In the genomic region with DNA sequence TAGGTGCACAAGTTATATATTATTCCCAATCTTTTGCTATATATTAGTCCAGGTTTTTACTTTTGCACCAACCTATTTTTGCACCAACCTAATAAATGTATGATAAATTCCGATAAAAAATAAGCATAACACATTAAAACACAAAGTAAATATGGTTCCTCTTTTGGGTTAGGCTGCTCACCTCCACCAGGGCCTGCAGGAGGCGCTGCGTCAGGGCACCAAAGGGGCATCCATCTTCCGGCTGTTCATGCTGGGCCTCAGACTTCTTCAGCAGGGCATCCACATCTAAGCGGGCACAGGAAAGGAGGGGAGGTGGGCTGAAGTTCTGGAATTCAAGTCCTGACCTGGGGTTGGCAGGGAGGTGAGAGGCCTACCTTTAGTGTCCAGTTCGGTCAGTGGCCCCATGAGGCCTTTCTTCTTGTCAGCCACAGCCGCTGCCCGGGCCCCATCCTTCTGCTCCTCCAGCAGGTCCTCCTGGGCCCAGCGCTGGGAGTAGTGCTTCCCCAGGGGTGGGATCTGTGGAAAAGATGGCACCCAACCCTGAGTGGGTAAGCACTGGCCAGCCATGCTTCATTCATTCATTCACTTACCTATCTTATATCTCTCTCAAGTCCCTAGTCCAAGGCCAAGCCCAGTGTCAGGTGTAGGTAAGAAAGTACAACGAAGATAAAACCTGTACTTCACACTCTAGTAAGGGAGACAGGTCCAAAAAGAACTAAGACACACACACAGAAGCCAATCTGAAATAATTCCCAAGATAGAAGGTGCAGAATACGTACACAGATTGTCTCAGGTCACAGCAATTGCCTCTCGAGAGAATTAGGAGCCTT, we compare ENCODE assay signal across 11 cellular contexts. TPM values are rescaled to one million over a fixed set of nuclear protein-coding genes. Genes with fewer than 3 reads are reported as not detected.
DNase-seq lines count a peak whose midpoint lies in the region; TF ChIP-seq lines count a peak whose summit lies in the region.
"Had no signal": no experiment of that assay in that cellular context is flagged by ENCODE, and none has a peak within 500 bp of the region (broad histone marks: within the 10 kb centered on the region; RNA-seq: fewer than 3 reads in every experiment).

No MANE protein-coding gene starts in this region.

- no peaks in the 10 kb centered on the region for H3K36me3 ChIP-seq in KMS-11 (ENCODE audit: insufficient read depth)

- H3K4me1 Mint-ChIP-seq in nephron progenitor cell: peaks cover 10% of the 10 kb centered on the region

- H3K27ac Mint-ChIP-seq in nephron progenitor cell: no peak overlapping the region

- H3K9ac ChIP-seq in KMS-11: no peak overlapping the region

- no peak overlapping the region for H3K27ac ChIP-seq in KMS-11

- H4K20me1 ChIP-seq in KMS-11 (ENCODE audit: insufficient read depth): no peaks in the 10 kb centered on the region

- peaks cover 4% of the 10 kb centered on the region for H3K4me1 ChIP-seq in KMS-11 (ENCODE audit: low read depth, poor library complexity, severe bottlenecking)

- no peaks in the 10 kb centered on the region for H3K27me3 ChIP-seq in KMS-11 (ENCODE audit: insufficient read depth, low read depth)

- H2AFZ ChIP-seq in KMS-11 (ENCODE audit: low read depth): no peak overlapping the region

- TF ChIP-seq CTCF in KMS-11 (conservative IDR thresholded peaks at IDR 0.05; ENCODE audit: low read depth, low read length): peak; percentile 53
- peak; percentile 50 for TF ChIP-seq CTCF in astrocyte of the cerebellum (IDR thresholded peaks at IDR 0.05; ENCODE audit: low read depth, low read length, missing control alignments)
- TF ChIP-seq CTCF in nephron progenitor cell (IDR thresholded peaks at IDR 0.05): peak; percentile 27

- H3K27me3 Mint-ChIP-seq in nephron progenitor cell (ENCODE audit: low read depth, poor library complexity): no peaks in the 10 kb centered on the region

- H3K36me3 Mint-ChIP-seq in nephron progenitor cell (ENCODE audit: low read depth): peaks cover 73% of the 10 kb centered on the region

- in situ Hi-C loops in astrocyte of the cerebellum (cut with HindIII; ENCODE audit: low sequenced_read_pairs): no loop called here

- H3K4me2 ChIP-seq in KMS-11: no peak overlapping the region

- DNase-seq in NOMO-1 treated with DMSO at 0.1 percent for 48 hours (lab: John Stamatoyannopoulos, UW; ENCODE audit: unreplicated experiment): peak; percentile 18
- DNase-seq in NOMO-1 (lab: John Stamatoyannopoulos, UW; ENCODE audit: unreplicated experiment in 2 of 2): no peak
- no peak for DNase-seq in astrocyte of the cerebellum (ENCODE audit: low read depth)
- no peak for DNase-seq in nephron progenitor cell
- DNase-seq in HPDE6-E6E7 (ENCODE audit: extremely low spot score): no peak
- DNase-seq in H4 (ENCODE audit: low spot score): no peak
- no peak for DNase-seq in NCI-H128 (lab: John Stamatoyannopoulos, UW; ENCODE audit: unreplicated experiment)
- DNase-seq: ACHN; NCI-H524; stimulated activated naive CD4-positive, alpha-beta T cell treated with Interleukin-2 at 50 U/mL for 16 hours had no signal

- H3K9me3 Mint-ChIP-seq in nephron progenitor cell: no peaks in the 10 kb centered on the region

- H3K79me2 ChIP-seq in KMS-11 (ENCODE audit: insufficient read depth, low read depth): no peaks in the 10 kb centered on the region

- H3K4me3 Mint-ChIP-seq in nephron progenitor cell: no peak overlapping the region

- H3K4me3 ChIP-seq in KMS-11 (IDR thresholded peaks at IDR 0.05; ENCODE audit: insufficient read depth, low read depth, low read length) (no peak overlapping the region), astrocyte of the cerebellum (ENCODE audit: low read depth, low read length) (no peak overlapping the region)

RNA-seq across cellular contexts. Expression of gene TADA3, which starts 5.2 kb away (rescaled TPM):
- 81.5 and 95.9 TPM in 2 replicates for total RNA-seq in H4 (2014; rRNA removed; shearing (Covaris generic))

RNA-seq across cellular contexts. Expression of gene ARPC4, which starts 5.8 kb away (rescaled TPM):
- 227 and 296 TPM in 2 replicates for total RNA-seq in H4 (2014; rRNA removed; shearing (Covaris generic))

RNA-seq across cellular contexts. Expression of gene CAMK1, which starts 17.3 kb away (rescaled TPM):
- 4.9 and 16.6 TPM in 2 replicates for total RNA-seq in H4 (2014; rRNA removed; shearing (Covaris generic))

RNA-seq across cellular contexts. Expression of gene TTLL3, which starts 23.0 kb away (rescaled TPM):
- total RNA-seq in H4 (2014; rRNA removed; shearing (Covaris generic)): 4.4 and 5.4 TPM in 2 replicates

RNA-seq across cellular contexts. Expression of gene OGG1, which starts 37.3 kb away (rescaled TPM):
- 12.9 and 13.0 TPM in 2 replicates for total RNA-seq in H4 (2014; rRNA removed; shearing (Covaris generic))
